Comparison of ENCODE assay signal across 30 cellular contexts in genomic region chr1:190328361-190328760, GRCh38.
A peak's percentile ranks its signal among the peaks of the same experiment; 100 is the strongest.
DNase-seq lines count a peak whose midpoint lies in the region; ATAC-seq and TF ChIP-seq lines count a peak whose summit lies in the region.
"Had no signal": no experiment of that assay in that cellular context is flagged by ENCODE, and none has a peak within 500 bp of the region (broad histone marks: within the 10 kb centered on the region; RNA-seq: fewer than 3 reads in every experiment).

No MANE protein-coding gene starts in this region.

- H4K12ac ChIP-seq in trophoblast cell (ENCODE audit: low read depth, low read length): no peak overlapping the region

- H3K9me3 ChIP-seq in IMR-90 (ENCODE audit: control insufficient read depth, insufficient read depth, low read length) (no peaks in the 10 kb centered on the region), adipocyte (ENCODE audit: control insufficient read depth, low read length) (no peaks in the 10 kb centered on the region), trophoblast cell (ENCODE audit: insufficient read depth, low read depth, low read length) (no peaks in the 10 kb centered on the region), Caco-2 (no peaks in the 10 kb centered on the region), vagina (no peaks in the 10 kb centered on the region)
- H3K9me3 ChIP-seq: pancreas, transverse colon had no signal

- H4K91ac ChIP-seq in IMR-90 (ENCODE audit: insufficient read depth, low read depth, low read length) (no peak overlapping the region), trophoblast cell (ENCODE audit: low read depth, low read length) (no peak overlapping the region)

- no peak overlapping the region for H3K56ac ChIP-seq in IMR-90 (ENCODE audit: extremely low read depth, insufficient read depth, low read length)

- no peaks in the 10 kb centered on the region for H3K36me3 Mint-ChIP-seq in Caco-2 (ENCODE audit: insufficient read depth, unreplicated experiment)
- H3K36me3 Mint-ChIP-seq: activated naive CD4-positive, alpha-beta T cell treated with anti-CD3 and anti-CD28 coated beads, Interleukin-2, amount 50 U/mL, for 24 hours; memory B cell; stimulated activated memory B cell treated with anti-CD40 and anti-IgM and Interleukin-4, amounts not matched to agents 10 μg/mL and 1 μg/mL and 100 μg/mL, for 72 hours had no signal

- no peaks in the 10 kb centered on the region for H3K9me3 Mint-ChIP-seq in Caco-2 (ENCODE audit: unreplicated experiment)
- H3K9me3 Mint-ChIP-seq: activated CD4-positive, alpha-beta T cell treated with anti-CD3 and anti-CD28 coated beads, Interleukin-2, amount 10 ng/mL, durations not matched to agents 24 days and 14 days; endodermal cell had no signal

- intact Hi-C loops in IMR-90 (cut with micrococcal nuclease): loop anchor here (10.0 kb wide), 1 partner anchor 894 kb away; no protein-coding TSS in a partner anchor
- intact Hi-C loops in Caco-2 (cut with micrococcal nuclease; ENCODE audit: unreplicated experiment): no loop called here
- intact Hi-C loops in vagina (cut with DNase I): no loop called here

- no peak overlapping the region for H4K5ac ChIP-seq in IMR-90 (ENCODE audit: low read depth, low read length)

- no peaks in the 10 kb centered on the region for H3K4me1 Mint-ChIP-seq in Caco-2 (ENCODE audit: low read depth, unreplicated experiment)
- H3K4me1 Mint-ChIP-seq: activated CD4-positive, alpha-beta T cell treated with anti-CD3 and anti-CD28 coated beads, Interleukin-2, amount 10 ng/mL, durations not matched to agents 24 days and 14 days; activated naive CD4-positive, alpha-beta T cell treated with anti-CD3 and anti-CD28 coated beads, Interleukin-2, amount 50 U/mL, for 24 hours; endodermal cell; memory B cell; stimulated activated memory B cell treated with anti-CD40 and anti-IgM and Interleukin-4, amounts not matched to agents 10 μg/mL and 1 μg/mL and 100 μg/mL, for 72 hours had no signal

- H3K4me1 ChIP-seq in IMR-90 (ENCODE audit: control insufficient read depth, insufficient read depth, low read length) (no peaks in the 10 kb centered on the region), adipocyte (ENCODE audit: control insufficient read depth, insufficient read depth, low read length) (no peaks in the 10 kb centered on the region), trophoblast cell (ENCODE audit: control insufficient read depth in 1 of 2, insufficient read depth in 2 of 2, low read length in 2 of 2) (no peaks in the 10 kb centered on the region), Caco-2 (no peaks in the 10 kb centered on the region), vagina (no peaks in the 10 kb centered on the region)
- H3K4me1 ChIP-seq: pancreas, transverse colon had no signal

- TF ChIP-seq CTCF in IMR-90 (conservative IDR thresholded peaks at IDR 0.05; ENCODE audit: low read depth, low read length) (no peak), Caco-2 (IDR thresholded peaks at IDR 0.05; ENCODE audit: insufficient read depth in 1 of 2, low read depth in 1 of 2, low read length in 1 of 2, severe bottlenecking in 1 of 2, unreplicated experiment in 1 of 2) (no peak), vagina (IDR thresholded peaks at IDR 0.05) (no peak)

- H3K18ac ChIP-seq in IMR-90 (ENCODE audit: low read depth, low read length): no peak overlapping the region
- H3K18ac ChIP-seq in trophoblast cell (ENCODE audit: low read length): no peak overlapping the region

- H3K79me2 ChIP-seq in trophoblast cell (ENCODE audit: control insufficient read depth, insufficient read depth, low read length, poor library complexity): no peaks in the 10 kb centered on the region

- ATAC-seq in IMR-90 (ENCODE audit: low read depth) (no peak), GM19455 (IDR thresholded peaks at IDR 0.05; ENCODE audit: unreplicated experiment) (no peak)
- ATAC-seq: left lobe of liver; pancreas; stimulated activated memory B cell treated with anti-CD40 and anti-IgM and Interleukin-4, amounts not matched to agents 10 μg/mL and 1 μg/mL and 100 μg/mL, for 72 hours had no signal

- H2BK120ac ChIP-seq in IMR-90 (ENCODE audit: low read depth, low read length) (no peak overlapping the region), trophoblast cell (ENCODE audit: insufficient read depth, low read length, poor library complexity) (no peak overlapping the region)

- POLR2A ChIA-PET in IMR-90 (lab: Charles Lee; ENCODE audit: unreplicated experiment): no interaction called here
- POLR2A ChIA-PET in Caco-2 (lab: Charles Lee): no interaction called here

- no peak overlapping the region for H3K23ac ChIP-seq in IMR-90 (ENCODE audit: low read depth, low read length)
- no peak overlapping the region for H3K23ac ChIP-seq in trophoblast cell (ENCODE audit: low read length)

- no peak overlapping the region for H2BK20ac ChIP-seq in IMR-90 (ENCODE audit: low read depth, low read length)

- H2AFZ ChIP-seq in IMR-90 (replicated peaks; ENCODE audit: low read length, poor library complexity): no peak overlapping the region
- H2AFZ ChIP-seq in trophoblast cell (ENCODE audit: insufficient read depth, low read length, poor library complexity): no peak overlapping the region

- H2AK9ac ChIP-seq in IMR-90 (replicated peaks; ENCODE audit: low read depth, low read length, poor library complexity): no peak overlapping the region

- no peaks in the 10 kb centered on the region for H3K27me3 ChIP-seq in IMR-90 (ENCODE audit: control insufficient read depth, insufficient read depth, low read length)
- H3K27me3 ChIP-seq in adipocyte (replicated peaks; ENCODE audit: control insufficient read depth, insufficient read depth, low read length): no peaks in the 10 kb centered on the region
- no peaks in the 10 kb centered on the region for H3K27me3 ChIP-seq in trophoblast cell (ENCODE audit: insufficient read depth, low read length)
- H3K27me3 ChIP-seq in Caco-2 (replicated peaks; ENCODE audit: control insufficient read depth, insufficient read depth, low read length): no peaks in the 10 kb centered on the region
- no peaks in the 10 kb centered on the region for H3K27me3 ChIP-seq in vagina
- H3K27me3 ChIP-seq: pancreas, transverse colon had no signal

- H3K27ac ChIP-seq in IMR-90 (ENCODE audit: insufficient read depth, low read length) (no peak overlapping the region), trophoblast cell (ENCODE audit: low read depth, low read length) (no peak overlapping the region), vagina (no peak overlapping the region)
- H3K27ac ChIP-seq: pancreas, skin epidermis, transverse colon had no signal

- no peak for TF ChIP-seq POLR2A in IMR-90 (IDR thresholded peaks at IDR 0.05; ENCODE audit: low read depth, low read length)
- no peak for TF ChIP-seq POLR2A in vagina (IDR thresholded peaks at IDR 0.05)

- no peak overlapping the region for H3K14ac ChIP-seq in IMR-90 (replicated peaks; ENCODE audit: low read depth, low read length)
- no peak overlapping the region for H3K14ac ChIP-seq in trophoblast cell (ENCODE audit: low read length)

- in situ Hi-C loops in IMR-90 (cut with MboI; ENCODE audit: low sequenced_read_pairs): no loop called here

- H2BK15ac ChIP-seq in IMR-90 (ENCODE audit: low read depth, low read length): no peak overlapping the region

- no peak overlapping the region for H3K27ac Mint-ChIP-seq in Caco-2 (ENCODE audit: unreplicated experiment)
- H3K27ac Mint-ChIP-seq: activated CD4-positive, alpha-beta T cell treated with anti-CD3 and anti-CD28 coated beads, Interleukin-2, amount 10 ng/mL, durations not matched to agents 24 days and 14 days; activated naive CD4-positive, alpha-beta T cell treated with anti-CD3 and anti-CD28 coated beads, Interleukin-2, amount 50 U/mL, for 24 hours; endodermal cell; HFFc6; memory B cell; stimulated activated memory B cell treated with anti-CD40 and anti-IgM and Interleukin-4, amounts not matched to agents 10 μg/mL and 1 μg/mL and 100 μg/mL, for 72 hours had no signal

- H3K27me3 Mint-ChIP-seq in Caco-2 (ENCODE audit: insufficient read depth, unreplicated experiment): no peaks in the 10 kb centered on the region
- H3K27me3 Mint-ChIP-seq: activated CD4-positive, alpha-beta T cell treated with anti-CD3 and anti-CD28 coated beads, Interleukin-2, amount 10 ng/mL, durations not matched to agents 24 days and 14 days; activated naive CD4-positive, alpha-beta T cell treated with anti-CD3 and anti-CD28 coated beads, Interleukin-2, amount 50 U/mL, for 24 hours; memory B cell; stimulated activated memory B cell treated with anti-CD40 and anti-IgM and Interleukin-4, amounts not matched to agents 10 μg/mL and 1 μg/mL and 100 μg/mL, for 72 hours had no signal

- H3K4me3 ChIP-seq in IMR-90 (ENCODE audit: insufficient read depth, low read depth, low read length): no peak overlapping the region
- H3K4me3 ChIP-seq in adipocyte (ENCODE audit: low read length): no peak overlapping the region
- H3K4me3 ChIP-seq in trophoblast cell (ENCODE audit: low read depth, low read length): no peak overlapping the region
- no peak overlapping the region for H3K4me3 ChIP-seq in Caco-2 (ENCODE audit: low read depth, low read length)
- no peak overlapping the region for H3K4me3 ChIP-seq in vagina
- H3K4me3 ChIP-seq: pancreas, skin epidermis, transverse colon had no signal

- CTCF ChIA-PET in IMR-90 (lab: Yijun Ruan, JAX): no interaction called here
- CTCF ChIA-PET in Caco-2 (lab: Charles Lee): no interaction called here

- no peaks in the 10 kb centered on the region for H4K20me1 ChIP-seq in IMR-90 (ENCODE audit: insufficient read depth, low read length)

- no peak overlapping the region for H4K8ac ChIP-seq in IMR-90 (ENCODE audit: low read depth in 2 of 2, low read length in 2 of 2)
- H4K8ac ChIP-seq in trophoblast cell (ENCODE audit: low read depth, low read length): no peak overlapping the region

- H3K4me2 ChIP-seq in IMR-90 (ENCODE audit: low read depth, low read length) (no peak overlapping the region), trophoblast cell (ENCODE audit: low read length) (no peak overlapping the region)

- no peak overlapping the region for H3K9ac ChIP-seq in IMR-90 (ENCODE audit: low read depth, low read length)
- no peak overlapping the region for H3K9ac ChIP-seq in adipocyte (ENCODE audit: low read length)
- H3K9ac ChIP-seq in trophoblast cell (ENCODE audit: low read length): no peak overlapping the region

- no peak overlapping the region for H2BK5ac ChIP-seq in IMR-90 (ENCODE audit: low read depth, low read length, poor library complexity, severe bottlenecking)
- H2BK5ac ChIP-seq in trophoblast cell (ENCODE audit: low read depth, low read length, poor library complexity): no peak overlapping the region

- no peak overlapping the region for H3K4ac ChIP-seq in IMR-90 (ENCODE audit: low read depth, low read length)
- H3K4ac ChIP-seq in trophoblast cell (ENCODE audit: low read depth, low read length): no peak overlapping the region

- no peak overlapping the region for H3K4me3 Mint-ChIP-seq in Caco-2 (ENCODE audit: unreplicated experiment)
- H3K4me3 Mint-ChIP-seq: activated CD4-positive, alpha-beta T cell treated with anti-CD3 and anti-CD28 coated beads, Interleukin-2, amount 10 ng/mL, durations not matched to agents 24 days and 14 days; activated naive CD4-positive, alpha-beta T cell treated with anti-CD3 and anti-CD28 coated beads, Interleukin-2, amount 50 U/mL, for 24 hours; endodermal cell; HFFc6; memory B cell; stimulated activated memory B cell treated with anti-CD40 and anti-IgM and Interleukin-4, amounts not matched to agents 10 μg/mL and 1 μg/mL and 100 μg/mL, for 72 hours had no signal

- no peaks in the 10 kb centered on the region for H3K9me1 ChIP-seq in IMR-90 (ENCODE audit: insufficient read depth, low read length)

- H2AK5ac ChIP-seq in IMR-90 (ENCODE audit: low read depth, low read length) (no peak overlapping the region), trophoblast cell (ENCODE audit: low read length) (no peak overlapping the region)

- BruUV-seq in IMR-90 (replicated peaks; lab: Mats Ljungman, UMichigan): no TSS peak
- BruUV-seq in Caco-2 (replicated peaks; lab: Mats Ljungman, UMichigan): no TSS peak

- H3K79me1 ChIP-seq in IMR-90 (ENCODE audit: low read depth in 1 of 2, low read length in 2 of 2) (no peaks in the 10 kb centered on the region), trophoblast cell (ENCODE audit: low read length) (no peaks in the 10 kb centered on the region)

- dilution Hi-C loops in IMR-90 (cut with HindIII; ENCODE audit: low sequenced_read_pairs, unreplicated experiment): no loop called here

- TF ChIP-seq RAD21 in IMR-90 (IDR thresholded peaks at IDR 0.05; ENCODE audit: low read length): no peak

- H2BK12ac ChIP-seq in trophoblast cell (ENCODE audit: low read length): no peak overlapping the region

- peak; percentile 27 for DNase-seq in A172 (ENCODE audit: low spot score)
- DNase-seq in IMR-90: peak; percentile 41
- peak; percentile 67 for DNase-seq in adipocyte (ENCODE audit: low read depth)
- DNase-seq in fibroblast of peridontal ligament (ENCODE audit: extremely low read depth): peak; percentile 74
- DNase-seq in trophoblast cell: no peak
- DNase-seq in Caco-2: no peak
- no peak for DNase-seq in vagina (ENCODE audit: extremely low spot score in 2 of 2)
- DNase-seq: 8988T; activated CD4-positive, alpha-beta T cell treated with anti-CD3 and anti-CD28 coated beads, Interleukin-2, amount 10 ng/mL, durations not matched to agents 24 days and 14 days; anterior cingulate cortex; caudate nucleus; cortex of kidney; endodermal cell; GOT3; HFFc6; KBM-7; NCI-H1417 treated with DMSO at 0.1 percent for 48 hours; NCI-H2081; NCI-H526; pancreas; SIG-M5; SW 1271; T-helper 9 cell; transverse colon had no signal

- no peaks in the 10 kb centered on the region for H3K36me3 ChIP-seq in IMR-90 (ENCODE audit: control insufficient read depth, insufficient read depth, low read length)
- H3K36me3 ChIP-seq in adipocyte (ENCODE audit: control insufficient read depth, insufficient read depth, low read length, severe bottlenecking): no peaks in the 10 kb centered on the region
- no peaks in the 10 kb centered on the region for H3K36me3 ChIP-seq in trophoblast cell (ENCODE audit: control insufficient read depth in 1 of 2, insufficient read depth in 2 of 2, low read length in 2 of 2)
- no peaks in the 10 kb centered on the region for H3K36me3 ChIP-seq in Caco-2 (ENCODE audit: control insufficient read depth, insufficient read depth, low read length)
- no peaks in the 10 kb centered on the region for H3K36me3 ChIP-seq in vagina
- H3K36me3 ChIP-seq: pancreas, transverse colon had no signal

Comparison
In these comparisons a context has a peak if more than half of its experiments do, and no peak if none do; other contexts are left out.
1. DNase-seq: peak in A172 (single experiment), IMR-90 (single experiment), adipocyte (single experiment) and fibroblast of peridontal ligament (single experiment); none in trophoblast cell (0 of 2), Caco-2 (0 of 2) and vagina (0 of 2).